ENCODE assay signal across 12 cellular contexts in the genomic region with DNA sequence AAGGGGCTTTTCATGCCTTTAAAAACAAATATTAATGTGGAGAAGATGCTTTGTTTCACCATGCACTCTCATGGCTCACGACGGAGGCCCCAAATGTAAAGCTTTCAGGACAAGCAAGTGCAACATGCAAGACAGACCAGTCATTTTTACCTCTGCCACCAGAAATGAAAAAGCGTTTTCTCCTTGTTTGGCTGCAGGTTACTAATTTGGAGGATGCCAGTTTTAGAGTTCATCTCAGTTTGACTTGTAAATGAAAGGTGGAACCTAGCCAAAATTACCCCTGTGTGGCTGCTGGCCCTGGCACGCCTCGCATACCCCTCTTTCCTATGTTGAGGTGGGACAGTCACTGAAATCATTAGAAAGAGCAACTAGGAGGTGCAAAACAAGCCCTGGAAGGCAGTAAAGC.
DNase-seq lines count a peak whose midpoint lies in the region; ATAC-seq and TF ChIP-seq lines count a peak whose summit lies in the region.
"Had no signal": no experiment of that assay in that cellular context is flagged by ENCODE, and none has a peak within 500 bp of the region (broad histone marks: within the 10 kb centered on the region; RNA-seq: fewer than 3 reads in every experiment).

No MANE protein-coding gene starts in this region.

- CTCF ChIA-PET in activated B cell treated with CpG ODN at 0.5 μM for 24 hours (lab: Charles Lee): interaction anchor here (2.6 kb wide), 1 partner anchor 137 kb away, joined by 9 read pairs; no protein-coding TSS in a partner anchor

- POLR2A ChIA-PET in activated B cell treated with CpG ODN at 0.5 μM for 24 hours (lab: Charles Lee): interaction anchor here (1.1 to 4.8 kb wide), 5 partner anchors 18 to 137 kb away, joined by 3 to 52 read pairs (median 14); no protein-coding TSS in a partner anchor

- peak overlapping the region; percentile 72 for H3K4me3 Mint-ChIP-seq in activated B cell treated with CpG ODN at 0.5 μM for 24 hours

- ATAC-seq in GM19023 (IDR thresholded peaks at IDR 0.05; ENCODE audit: unreplicated experiment) (peak; percentile 52), HG02798 (IDR thresholded peaks at IDR 0.05; ENCODE audit: poor library complexity, unreplicated experiment) (peak; percentile 54), activated B cell treated with CpG ODN at 0.5 μM for 24 hours (ENCODE audit: low read depth) (peak; percentile 5)

- H3K4me3 ChIP-seq in GM08714 (ENCODE audit: low read length): peak overlapping the region; percentile 23; the same call in 1 of the 2 replicates

- peaks cover 30% of the 10 kb centered on the region for H3K36me3 Mint-ChIP-seq in activated B cell treated with CpG ODN at 0.5 μM for 24 hours (ENCODE audit: low read depth)

- H3K27me3 Mint-ChIP-seq in activated B cell treated with CpG ODN at 0.5 μM for 24 hours: no peaks in the 10 kb centered on the region

- TF ChIP-seq CTCF in activated B cell treated with CpG ODN at 0.5 μM for 24 hours (IDR thresholded peaks at IDR 0.05): no peak

- no peaks in the 10 kb centered on the region for H3K9me3 Mint-ChIP-seq in activated B cell treated with CpG ODN at 0.5 μM for 24 hours

- DNase-seq in activated B cell treated with CpG ODN at 0.5 μM for 24 hours (no peak), GOT3 (lab: John Stamatoyannopoulos, UW) (no peak), COLO829 (ENCODE audit: low spot score) (no peak), NOMO-1 (lab: John Stamatoyannopoulos, UW; ENCODE audit: unreplicated experiment in 2 of 2) (no peak), RKO (ENCODE audit: low spot score) (no peak)
- DNase-seq: Calu3, cortex of kidney, NCI-H1092, trophoblast cell had no signal

- peak overlapping the region; percentile 82 for H3K27ac Mint-ChIP-seq in activated B cell treated with CpG ODN at 0.5 μM for 24 hours

- intact Hi-C loops in activated B cell treated with CpG ODN at 0.5 μM for 24 hours (cut with micrococcal nuclease): loop anchor here (1.0 kb wide), 1 partner anchor 13 kb away; no protein-coding TSS in a partner anchor

- H3K4me1 Mint-ChIP-seq in activated B cell treated with CpG ODN at 0.5 μM for 24 hours: peaks cover 94% of the 10 kb centered on the region
